Comparison of ENCODE assay signal across 8 cellular contexts in the genomic region with DNA sequence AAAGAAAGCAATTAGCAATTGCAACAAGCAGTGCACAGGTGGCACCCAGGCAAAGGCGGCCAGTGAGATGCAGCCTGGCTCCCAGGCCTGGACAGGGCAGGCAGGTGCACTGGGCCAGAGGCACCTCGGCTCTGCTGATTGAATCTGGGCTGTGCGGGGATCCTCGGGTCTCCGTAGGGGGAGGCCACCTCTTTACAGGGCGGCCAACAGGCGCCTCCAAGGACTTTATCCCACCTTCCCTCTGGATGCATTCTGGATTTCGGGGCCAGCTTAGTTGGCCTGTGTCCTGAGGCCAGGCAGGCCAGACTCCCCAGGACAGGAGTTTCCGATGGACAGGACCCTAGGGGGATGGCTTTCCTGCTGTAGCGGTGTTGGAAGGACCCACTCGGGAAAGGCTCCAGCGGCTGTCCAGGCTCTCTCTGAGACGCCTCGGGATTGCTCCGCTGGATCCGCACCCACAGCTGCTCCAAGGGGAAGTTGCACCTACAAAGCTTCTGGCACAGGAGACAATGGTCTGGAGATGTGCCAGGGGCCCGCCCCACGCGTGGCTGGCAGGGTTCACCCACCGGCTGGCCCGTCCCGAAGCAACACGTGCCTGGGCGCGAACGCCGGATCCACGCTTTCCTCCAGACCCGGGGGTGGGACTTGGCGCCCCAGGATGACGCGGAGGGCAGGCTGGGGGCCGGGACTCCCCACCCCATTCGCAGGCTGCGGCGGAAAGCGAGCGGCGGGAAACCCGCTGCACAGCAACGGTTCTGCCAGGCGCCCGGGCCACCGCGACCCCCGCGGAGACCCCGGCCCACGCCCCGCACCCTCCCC. TPM values are rescaled to one million over a fixed set of nuclear protein-coding genes. Genes with fewer than 3 reads are reported as not detected.
A peak's percentile ranks its signal among the peaks of the same experiment; 100 is the strongest.
DNase-seq lines count a peak whose midpoint lies in the region; ATAC-seq and TF ChIP-seq lines count a peak whose summit lies in the region.

No MANE protein-coding gene starts in this region.

- H3K27ac ChIP-seq in C4-2B: peak overlapping the region; percentile 76
- H3K27ac ChIP-seq in coronary artery: peak overlapping the region in 1 of 2 donors; percentile 66
- no peak overlapping the region for H3K27ac ChIP-seq in liver (ENCODE audit: low read depth in 1 of 2, low read length in 2 of 2)

- WGBS in liver: 23% methylated on average over 50 of the region's 50 CpGs

- H3K4me1 ChIP-seq in liver (ENCODE audit: control insufficient read depth in 4 of 4, insufficient read depth in 4 of 4, low read length in 3 of 4): peaks cover 3 to 23% (median 8%) of the 10 kb centered on the region in 4 donors

- H3K27me3 Mint-ChIP-seq in activated CD4-positive, alpha-beta T cell treated with anti-CD3 and anti-CD28 coated beads for 36 hours: no peaks in the 10 kb centered on the region

- no peaks in the 10 kb centered on the region for H3K27me3 ChIP-seq in liver (ENCODE audit: control insufficient read depth in 4 of 4, insufficient read depth in 4 of 4, low read length in 3 of 4)

- no peaks in the 10 kb centered on the region for H3K36me3 ChIP-seq in liver (ENCODE audit: control insufficient read depth in 4 of 4, insufficient read depth in 3 of 4, low read depth in 1 of 4, low read length in 3 of 4)

- CTCF ChIA-PET in activated CD4-positive, alpha-beta T cell treated with anti-CD3 and anti-CD28 coated beads for 36 hours (lab: Charles Lee): interaction anchor here (0.6 kb wide), 1 partner anchor 14 kb away, joined by 3 read pairs; no protein-coding TSS in a partner anchor

- peak overlapping the region; percentile 80 for H3K4me3 ChIP-seq in coronary artery
- peak overlapping the region in 1 of 3 donors; percentile 77 for H3K4me3 ChIP-seq in liver (ENCODE audit: low read depth in 1 of 3, low read length in 3 of 3)

- H3K4me3 Mint-ChIP-seq in activated CD4-positive, alpha-beta T cell treated with anti-CD3 and anti-CD28 coated beads for 36 hours: peak overlapping the region; percentile 80

- no peak overlapping the region for H3K9ac ChIP-seq in liver (ENCODE audit: low read depth in 1 of 2, low read length in 2 of 2)

- peak overlapping the region; percentile 80 for H3K27ac Mint-ChIP-seq in activated CD4-positive, alpha-beta T cell treated with anti-CD3 and anti-CD28 coated beads for 36 hours

- no peak for TF ChIP-seq RAD21 in liver (IDR thresholded peaks at IDR 0.05)

- H3K36me3 Mint-ChIP-seq in activated CD4-positive, alpha-beta T cell treated with anti-CD3 and anti-CD28 coated beads for 36 hours (ENCODE audit: low read depth): peaks cover 22% of the 10 kb centered on the region

- no peaks in the 10 kb centered on the region for H3K9me3 Mint-ChIP-seq in activated CD4-positive, alpha-beta T cell treated with anti-CD3 and anti-CD28 coated beads for 36 hours (ENCODE audit: low read depth)

- DNase-seq in NCI-H128 (lab: John Stamatoyannopoulos, UW; ENCODE audit: unreplicated experiment): peak; percentile 16
- DNase-seq in activated CD4-positive, alpha-beta T cell treated with anti-CD3 and anti-CD28 coated beads for 36 hours: peak; percentile 90
- peak; percentile 80 for DNase-seq in coronary artery (ENCODE audit: low spot score)
- DNase-seq in stimulated activated CD4-positive, alpha-beta T cell treated with anti-CD3 and anti-CD28 coated beads, Interleukin-4, amount 100 ng/mL, for 48 hours (ENCODE audit: low read depth in 2 of 2): peak; percentile 78

- POLR2A ChIA-PET in activated CD4-positive, alpha-beta T cell treated with anti-CD3 and anti-CD28 coated beads for 36 hours (lab: Charles Lee): no interaction called here

- TF ChIP-seq CTCF in C4-2B (conservative IDR thresholded peaks at IDR 0.05) (no peak), coronary artery (IDR thresholded peaks at IDR 0.05) (no peak), liver (IDR thresholded peaks at IDR 0.05; ENCODE audit: low read depth, low read length, missing input control) (no peak)

- no peaks in the 10 kb centered on the region for H3K9me3 ChIP-seq in liver (ENCODE audit: control insufficient read depth in 4 of 4, low read length in 3 of 4)

- H3K4me1 Mint-ChIP-seq in activated CD4-positive, alpha-beta T cell treated with anti-CD3 and anti-CD28 coated beads for 36 hours: peaks cover 20% of the 10 kb centered on the region

- ATAC-seq in GM21515 (IDR thresholded peaks at IDR 0.05; ENCODE audit: unreplicated experiment) (peak; percentile 58), GM19455 (IDR thresholded peaks at IDR 0.05; ENCODE audit: unreplicated experiment) (no peak)
- ATAC-seq in activated CD4-positive, alpha-beta T cell treated with anti-CD3 and anti-CD28 coated beads for 36 hours: peak; percentile 77

- intact Hi-C loops in activated CD4-positive, alpha-beta T cell treated with anti-CD3 and anti-CD28 coated beads for 36 hours (cut with DNase I, micrococcal nuclease): loop anchor here (1.0 to 5.0 kb wide), 10 partner anchors 9 to 781 kb away; partner anchors contain the start of genes C21orf58 (in 1 of the 2), LSS (in 1 of the 2), PCBP3 (in 1 of the 2) and PCNT (in 1 of the 2)

TF ChIP-seq in liver, 16 proteins besides CTCF, POLR2A, EP300 and RAD21:
- TF ChIP-seq MAX (IDR thresholded peaks at IDR 0.05) (no peak), SP1 (IDR thresholded peaks at IDR 0.05) (peak; percentile 12)

RNA-seq across cellular contexts. Expression of gene SLC19A1, which starts 0.8 kb away (rescaled TPM):
- total RNA-seq in activated CD4-positive, alpha-beta T cell treated with anti-CD3 and anti-CD28 coated beads for 36 hours: 10 to 100 TPM; 46.1 to 50.0 TPM
- 10 to 100 TPM; 13.0 to 13.1 TPM for total RNA-seq in liver
- 10 to 100 TPM in 1 of 2 donors, 1 to 10 TPM in 1; 8.4 to 28.0 TPM for polyA plus RNA-seq in liver

Comparison
In these comparisons a context has a peak if more than half of its experiments do, and no peak if none do; other contexts are left out.
1. DNase-seq: peak in every context shown above with its lines; median percentile 90 in activated CD4-positive, alpha-beta T cell treated with anti-CD3 and anti-CD28 coated beads for 36 hours; 80 in coronary artery; 78 in stimulated activated CD4-positive, alpha-beta T cell treated with anti-CD3 and anti-CD28 coated beads, Interleukin-4, amount 100 ng/mL, for 48 hours; 16 in NCI-H128.